In the genomic region with DNA sequence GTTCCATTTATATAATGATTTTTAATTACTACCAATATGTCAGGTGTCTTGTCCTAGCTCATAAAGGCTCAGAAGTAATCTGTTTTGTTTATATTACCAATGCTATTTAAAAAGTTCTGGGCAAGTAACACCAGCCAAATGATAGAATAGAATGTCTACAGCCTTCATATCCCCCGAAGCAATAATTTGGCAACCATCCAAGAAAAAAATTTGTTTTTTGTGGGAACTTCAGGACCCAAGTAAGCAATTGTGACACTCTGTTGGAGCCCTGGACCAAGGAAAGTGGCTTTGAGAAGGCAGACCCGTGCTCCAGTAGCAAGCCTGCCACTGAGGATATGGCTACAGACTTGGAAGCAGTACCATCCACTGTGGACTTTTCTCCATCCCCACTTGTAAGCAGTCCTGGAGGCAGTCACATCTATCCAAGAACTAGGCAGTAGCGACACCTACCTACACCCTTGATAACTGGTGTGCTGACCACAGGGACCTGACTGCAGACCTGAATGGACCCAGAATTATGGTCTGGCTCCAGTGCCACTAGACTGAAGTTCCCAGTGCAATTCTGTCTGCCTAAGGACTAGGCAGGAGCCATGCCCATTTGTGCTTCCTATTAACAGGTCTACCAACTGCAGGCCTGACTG, we compare ENCODE assay signal across 20 cellular contexts.
"Had no signal": no experiment of that assay in that cellular context is flagged by ENCODE, and none has a peak within 500 bp of the region (broad histone marks: within the 10 kb centered on the region; RNA-seq: fewer than 3 reads in every experiment).

No MANE protein-coding gene starts in this region.

- ATAC-seq: activated CD8-positive, alpha-beta T cell treated with anti-CD3 and anti-CD28 coated beads for 36 hours; activated T-cell treated with anti-CD3 and anti-CD28 coated beads, Interleukin-2, amount 50 U/mL, for 4 hours; body of pancreas; left colon; natural killer cell treated with Interleukin-12 subunit alpha and Interleukin-12 subunit beta and Interleukin-15 and Interleukin-18, amount 100 ng/mL, for 72 hours; stimulated activated memory B cell treated with anti-CD40 and anti-IgM and Interleukin-4, amounts not matched to agents 10 μg/mL and 1 μg/mL and 100 μg/mL, for 72 hours; upper lobe of right lung had no signal

- H3K79me2 ChIP-seq: parathyroid adenoma had no signal

- DNase-seq: activated CD4-positive, alpha-beta T cell treated with anti-CD3 and anti-CD28 coated beads, Interleukin-2, amount 10 ng/mL, durations not matched to agents 24 days and 14 days; activated CD8-positive, alpha-beta T cell treated with anti-CD3 and anti-CD28 coated beads for 36 hours; activated naive CD4-positive, alpha-beta T cell treated with anti-CD3 and anti-CD28 coated beads for 36 hours; activated T-cell treated with anti-CD3 and anti-CD28 coated beads, Interleukin-2, amount 50 U/mL, for 4 hours; body of pancreas; caudate nucleus; dorsolateral prefrontal cortex; foreskin fibroblast; left colon; sigmoid colon; stimulated activated CD4-positive, alpha-beta T cell treated with anti-CD3 and anti-CD28 coated beads, Interleukin-4, amount 100 ng/mL, for 24 hours; T-helper 9 cell; upper lobe of right lung had no signal

- H2AFZ ChIP-seq: parathyroid adenoma had no signal

- H3K4me3 ChIP-seq: body of pancreas, dorsolateral prefrontal cortex, lung, sigmoid colon, thoracic aorta, upper lobe of right lung had no signal

- H3K27me3 ChIP-seq: body of pancreas, dorsolateral prefrontal cortex, neutrophil, sigmoid colon, upper lobe of right lung had no signal

- H3K4me1 ChIP-seq: body of pancreas, parathyroid adenoma, sigmoid colon, upper lobe of right lung had no signal

- H3K36me3 ChIP-seq: neutrophil, sigmoid colon, thoracic aorta, upper lobe of right lung had no signal

- H3K27ac ChIP-seq: body of pancreas, dorsolateral prefrontal cortex, neutrophil, parathyroid adenoma, sigmoid colon, thoracic aorta, upper lobe of right lung had no signal

- H3K9ac ChIP-seq: parathyroid adenoma had no signal

- FAIRE-seq: islet of Langerhans had no signal
